6 cellular contexts compared by ENCODE assay signal in genomic region chr22:38699784-38700183, GRCh38. TPM values are rescaled to one million over a fixed set of nuclear protein-coding genes. Genes with fewer than 3 reads are reported as not detected.
DNase-seq lines count a peak whose midpoint lies in the region; FAIRE-seq and TF ChIP-seq lines count a peak whose summit lies in the region.

No MANE protein-coding gene starts in this region.

- H3K9me3 Mint-ChIP-seq in CD4-positive, alpha-beta memory T cell: peaks cover 0 to 5% (median 0%) of the 10 kb centered on the region in 8 donors

- no peaks in the 10 kb centered on the region for H3K36me3 ChIP-seq in CD4-positive, alpha-beta memory T cell (ENCODE audit: insufficient read depth, low read length)
- H3K36me3 ChIP-seq in SU-DHL-6 (ENCODE audit: low read length): no peaks in the 10 kb centered on the region
- H3K36me3 ChIP-seq in keratinocyte (ENCODE audit: control insufficient read depth in 2 of 2, extremely low read depth in 1 of 2, insufficient read depth in 2 of 2, low read length in 2 of 2): peaks cover 0 to 8% of the 10 kb centered on the region in 2 experiments

- TF ChIP-seq CTCF in SU-DHL-6 (IDR thresholded peaks at IDR 0.05; ENCODE audit: insufficient read depth, low read length, poor library complexity, severe bottlenecking) (no peak), keratinocyte (optimal IDR thresholded peaks at IDR 0.05 in 1 of 3, IDR thresholded peaks at IDR 0.05 in 1 of 3, conservative IDR thresholded peaks at IDR 0.05 in 1 of 3; ENCODE audit: extremely low read depth in 1 of 3, insufficient read depth in 2 of 3, low read length in 3 of 3) (no peak)

- H3K4me2 ChIP-seq in SU-DHL-6 (ENCODE audit: low read depth, low read length, poor library complexity, severe bottlenecking) (peak overlapping the region; percentile 100), keratinocyte (ENCODE audit: control insufficient read depth, extremely low read depth, insufficient read depth, low read depth, low read length) (peak overlapping the region; percentile 89)

- no peaks in the 10 kb centered on the region for H3K9me3 ChIP-seq in CD4-positive, alpha-beta memory T cell (ENCODE audit: control insufficient read depth in 1 of 2, low read length in 2 of 2)
- no peaks in the 10 kb centered on the region for H3K9me3 ChIP-seq in SU-DHL-6 (ENCODE audit: insufficient read depth, low read length)
- H3K9me3 ChIP-seq in keratinocyte (ENCODE audit: control insufficient read depth, low read depth, low read length): no peaks in the 10 kb centered on the region

- DNase-seq in CD4-positive, alpha-beta memory T cell: peak in 2 of 5 donors; percentile 18 to 34
- DNase-seq in keratinocyte (ENCODE audit: low read depth, low spot score) (no peak), GM19239 (ENCODE audit: insufficient read length, low spot score) (no peak), RPMI8226 (no peak), mucosa of gallbladder (ENCODE audit: low spot score) (no peak)

- H3K27ac Mint-ChIP-seq in CD4-positive, alpha-beta memory T cell: peak overlapping the region; percentile 98 to 100 (median 98)

- H2AFZ ChIP-seq in SU-DHL-6 (ENCODE audit: low read depth, low read length, severe bottlenecking) (no peak overlapping the region), keratinocyte (ENCODE audit: control insufficient read depth, low read length) (no peak overlapping the region)

- H3K27me3 ChIP-seq in CD4-positive, alpha-beta memory T cell (ENCODE audit: insufficient read depth, low read length): no peaks in the 10 kb centered on the region
- no peaks in the 10 kb centered on the region for H3K27me3 ChIP-seq in SU-DHL-6 (ENCODE audit: low read length)
- no peaks in the 10 kb centered on the region for H3K27me3 ChIP-seq in keratinocyte (ENCODE audit: control insufficient read depth, extremely low read depth, insufficient read depth, low read length)

- no peaks in the 10 kb centered on the region for H3K9me1 ChIP-seq in keratinocyte (ENCODE audit: control insufficient read depth, extremely low read depth, insufficient read depth, low read length)

- CTCF ChIA-PET in CD4-positive, alpha-beta memory T cell (lab: Charles Lee; ENCODE audit: partially characterized antibody): interaction anchor here (0.5 to 5.2 kb wide), 4 partner anchors 18 to 647 kb away, joined by 3 to 49 read pairs (median 5); partner anchors contain the start of gene TOMM22

- H3K36me3 Mint-ChIP-seq in CD4-positive, alpha-beta memory T cell: peaks cover 2 to 33% of the 10 kb centered on the region in 2 donors

- dilution Hi-C loops in keratinocyte (cut with MboI; ENCODE audit: extremely low pct_ligation_motif_present, low sequenced_read_pairs): no loop called here

- peaks cover 8% of the 10 kb centered on the region; the same call in 1 of the 2 replicates for H3F3A ChIP-seq in SU-DHL-6 (ENCODE audit: insufficient read depth)

- H3K4me3 Mint-ChIP-seq in CD4-positive, alpha-beta memory T cell: peak overlapping the region; percentile 90 to 94 (median 92)

- H3K4me1 ChIP-seq in CD4-positive, alpha-beta memory T cell (ENCODE audit: insufficient read depth, low read length): peaks cover 56% of the 10 kb centered on the region
- peaks cover 49% of the 10 kb centered on the region for H3K4me1 ChIP-seq in keratinocyte (ENCODE audit: control insufficient read depth, extremely low read depth, insufficient read depth, low read length)

- H3K4me3 ChIP-seq in CD4-positive, alpha-beta memory T cell (ENCODE audit: low read length in 2 of 2): peak overlapping the region; percentile 13 to 79
- H3K4me3 ChIP-seq in SU-DHL-6 (ENCODE audit: insufficient read depth, low read length, poor library complexity, severe bottlenecking) (peak overlapping the region; percentile 89), keratinocyte (ENCODE audit: control insufficient read depth in 2 of 3, extremely low read depth in 1 of 3, insufficient read depth in 2 of 3, low read depth in 1 of 3, low read length in 3 of 3) (peak overlapping the region; percentile 68 to 81 (median 74))

- FAIRE-seq in keratinocyte (lab: Jason Lieb, UNC) (no peak), GM19239 (lab: Jason Lieb, UNC) (no peak)

- peaks cover 53 to 69% (median 56%) of the 10 kb centered on the region in 4 donors for H3K4me1 Mint-ChIP-seq in CD4-positive, alpha-beta memory T cell

- H4K20me1 ChIP-seq in SU-DHL-6 (ENCODE audit: low read depth, low read length) (no peaks in the 10 kb centered on the region), keratinocyte (ENCODE audit: control insufficient read depth, extremely low read depth, insufficient read depth, low read length) (no peaks in the 10 kb centered on the region)

- POLR2A ChIA-PET in CD4-positive, alpha-beta memory T cell (lab: Charles Lee; ENCODE audit: partially characterized antibody): interaction anchor here (0.9 to 8.5 kb wide), 13 partner anchors 8 to 1057 kb away, joined by 3 to 84 read pairs (median 5); partner anchors contain the start of genes CBX6, CBY1, FAM227A and TOMM22

- H3K9me2 ChIP-seq in SU-DHL-6 (replicated peaks; ENCODE audit: insufficient read depth, low read length): no peaks in the 10 kb centered on the region

- peaks cover 0 to 4% of the 10 kb centered on the region in 2 donors for H3K27me3 Mint-ChIP-seq in CD4-positive, alpha-beta memory T cell

- intact Hi-C loops in CD4-positive, alpha-beta memory T cell (cut with micrococcal nuclease): loop anchor here (2.0 to 10.0 kb wide), 4 partner anchors 43 to 645 kb away; partner anchors contain the start of genes CBX6, CBY1, DMC1 and FAM227A

- peak overlapping the region; percentile 98 for H3K27ac ChIP-seq in CD4-positive, alpha-beta memory T cell (ENCODE audit: low read depth, low read length)
- H3K27ac ChIP-seq in SU-DHL-6 (ENCODE audit: low read depth, low read length) (peak overlapping the region; percentile 73), keratinocyte (ENCODE audit: control insufficient read depth, insufficient read depth, low read length) (peak overlapping the region; percentile 94)

- H3K9ac ChIP-seq in SU-DHL-6 (ENCODE audit: low read length) (peak overlapping the region; percentile 98), keratinocyte (ENCODE audit: control insufficient read depth, extremely low read depth, insufficient read depth, low read length) (peak overlapping the region; percentile 93)

- peaks cover 49% of the 10 kb centered on the region for H3K79me2 ChIP-seq in SU-DHL-6 (ENCODE audit: insufficient read depth, low read length)
- H3K79me2 ChIP-seq in keratinocyte (ENCODE audit: control insufficient read depth, insufficient read depth, low read length): peaks cover 47% of the 10 kb centered on the region

RNA-seq across cellular contexts. Expression of gene JOSD1, which starts 1.0 kb away (rescaled TPM):
- total RNA-seq in CD4-positive, alpha-beta memory T cell: 10 to 100 TPM; 64.6 to 65.4 TPM
- polyA plus RNA-seq in CD4-positive, alpha-beta memory T cell: 1 to 10 TPM; 8.0 to 9.6 TPM
- 23.8 to 40.7 TPM (median 32.6 TPM) in 3 replicates for polyA plus RNA-seq in keratinocyte
- 6.0 TPM for polyA plus RNA-seq in keratinocyte (2011; ENCODE audit: low read depth)
- polyA plus RNA-seq in keratinocyte (2011; cell fraction: cytosol; rRNA removed): 29.7 and 32.1 TPM in 2 replicates
- polyA plus RNA-seq in keratinocyte (2011; cell fraction: nucleus; rRNA removed): 39.0 and 39.2 TPM in 2 replicates
- 20.6 and 34.6 TPM in 2 replicates for polyA plus RNA-seq in keratinocyte (2012; ENCODE audit: low replicate concordance)
- polyA minus RNA-seq in keratinocyte: 23.5 to 56.9 TPM (median 33.5 TPM) in 3 replicates
- 38.6 TPM for polyA minus RNA-seq in keratinocyte (2011; cell fraction: cytosol; rRNA and poly(A)+ RNA removed)
- polyA minus RNA-seq in keratinocyte (2011; cell fraction: nucleus; rRNA and poly(A)+ RNA removed): 19.1 and 31.5 TPM in 2 replicates
- 75.4 TPM for total RNA-seq in mucosa of gallbladder

RNA-seq across cellular contexts. Expression of gene GTPBP1, which starts 6.0 kb away (rescaled TPM):
- total RNA-seq in CD4-positive, alpha-beta memory T cell: 10 to 100 TPM; 94.1 to 96.6 TPM
- 10 to 100 TPM; 14.6 to 30.8 TPM for polyA plus RNA-seq in CD4-positive, alpha-beta memory T cell
- polyA plus RNA-seq in keratinocyte: 9.7 to 19.8 TPM (median 16.3 TPM) in 3 replicates
- polyA plus RNA-seq in keratinocyte (2011; ENCODE audit: low read depth): 28.5 TPM
- polyA plus RNA-seq in keratinocyte (2011; cell fraction: cytosol; rRNA removed): 7.8 and 12.9 TPM in 2 replicates
- 28.5 and 32.0 TPM in 2 replicates for polyA plus RNA-seq in keratinocyte (2011; cell fraction: nucleus; rRNA removed)
- polyA plus RNA-seq in keratinocyte (2012; ENCODE audit: low replicate concordance): 15.9 and 21.3 TPM in 2 replicates
- polyA minus RNA-seq in keratinocyte: 26.2 to 57.6 TPM (median 36.7 TPM) in 3 replicates
- 16.3 TPM for polyA minus RNA-seq in keratinocyte (2011; cell fraction: cytosol; rRNA and poly(A)+ RNA removed)
- polyA minus RNA-seq in keratinocyte (2011; cell fraction: nucleus; rRNA and poly(A)+ RNA removed): 19.1 and 20.2 TPM in 2 replicates
- 67.1 TPM for total RNA-seq in mucosa of gallbladder

RNA-seq across cellular contexts. Expression of gene TOMM22, which starts 18.0 kb away (rescaled TPM):
- total RNA-seq in CD4-positive, alpha-beta memory T cell: 10 to 100 TPM; 41.2 to 42.3 TPM
- polyA plus RNA-seq in CD4-positive, alpha-beta memory T cell: 10 to 100 TPM; 60.3 to 78.9 TPM
- polyA plus RNA-seq in keratinocyte: 45.3 to 85.6 TPM (median 81.8 TPM) in 3 replicates
- 22.0 TPM for polyA plus RNA-seq in keratinocyte (2011; ENCODE audit: low read depth)
- 55.9 and 94.3 TPM in 2 replicates for polyA plus RNA-seq in keratinocyte (2011; cell fraction: cytosol; rRNA removed)
- polyA plus RNA-seq in keratinocyte (2011; cell fraction: nucleus; rRNA removed): 23.1 and 24.1 TPM in 2 replicates
- 48.1 and 71.8 TPM in 2 replicates for polyA plus RNA-seq in keratinocyte (2012; ENCODE audit: low replicate concordance)
- polyA minus RNA-seq in keratinocyte: 20.3 to 50.9 TPM (median 35.2 TPM) in 3 replicates
- 41.4 TPM for polyA minus RNA-seq in keratinocyte (2011; cell fraction: cytosol; rRNA and poly(A)+ RNA removed)
- 5.1 and 9.5 TPM in 2 replicates for polyA minus RNA-seq in keratinocyte (2011; cell fraction: nucleus; rRNA and poly(A)+ RNA removed)
- total RNA-seq in mucosa of gallbladder: 52.7 TPM

RNA-seq across cellular contexts. Expression of gene CBY1, which starts 43.3 kb away (rescaled TPM):
- 10 to 100 TPM; 30.4 to 35.2 TPM for total RNA-seq in CD4-positive, alpha-beta memory T cell
- polyA plus RNA-seq in CD4-positive, alpha-beta memory T cell: 10 to 100 TPM in 1 of 2 donors, 1 to 10 TPM in 1; 3.8 to 10.5 TPM
- 39.5 to 45.0 TPM (median 40.3 TPM) in 3 replicates for polyA plus RNA-seq in keratinocyte
- 18.5 TPM for polyA plus RNA-seq in keratinocyte (2011; ENCODE audit: low read depth)
- 30.3 and 34.5 TPM in 2 replicates for polyA plus RNA-seq in keratinocyte (2011; cell fraction: cytosol; rRNA removed)
- 24.3 and 24.5 TPM in 2 replicates for polyA plus RNA-seq in keratinocyte (2011; cell fraction: nucleus; rRNA removed)
- 21.4 and 36.6 TPM in 2 replicates for polyA plus RNA-seq in keratinocyte (2012; ENCODE audit: low replicate concordance)
- polyA minus RNA-seq in keratinocyte: 11.8 to 24.6 TPM (median 16.6 TPM) in 3 replicates
- 7.9 TPM for polyA minus RNA-seq in keratinocyte (2011; cell fraction: cytosol; rRNA and poly(A)+ RNA removed)
- 5.1 and 12.6 TPM in 2 replicates for polyA minus RNA-seq in keratinocyte (2011; cell fraction: nucleus; rRNA and poly(A)+ RNA removed)
- total RNA-seq in mucosa of gallbladder: 43.2 TPM

RNA-seq across cellular contexts. Expression of gene FAM227A, which starts 43.6 kb away (rescaled TPM):
- total RNA-seq in CD4-positive, alpha-beta memory T cell: under 1 TPM in 1 of 2 experiments, not detected in 1; 0.44 TPM
- not detected for polyA plus RNA-seq in CD4-positive, alpha-beta memory T cell
- polyA plus RNA-seq in keratinocyte: 0.54 to 1.1 TPM (median 0.94 TPM) in 3 replicates
- polyA plus RNA-seq in keratinocyte (2011; ENCODE audit: low read depth): 0.31 TPM
- polyA plus RNA-seq in keratinocyte (2011; cell fraction: cytosol; rRNA removed): 0.12 and 0.17 TPM in 2 replicates
- polyA plus RNA-seq in keratinocyte (2011; cell fraction: nucleus; rRNA removed): 4.1 and 6.7 TPM in 2 replicates
- polyA plus RNA-seq in keratinocyte (2012; ENCODE audit: low replicate concordance): 0.18 and 0.42 TPM in 2 replicates
- polyA minus RNA-seq in keratinocyte: 0.40 to 7.9 TPM in 2 of 3 replicates, not detected in the other
- not detected for polyA minus RNA-seq in keratinocyte (2011; cell fraction: cytosol; rRNA and poly(A)+ RNA removed)
- 1.5 and 3.5 TPM in 2 replicates for polyA minus RNA-seq in keratinocyte (2011; cell fraction: nucleus; rRNA and poly(A)+ RNA removed)
- total RNA-seq in mucosa of gallbladder: 5.1 TPM
